8 cellular contexts compared by ENCODE assay signal in genomic region chr6:108556864-108557493, GRCh38. TPM values are rescaled to one million over a fixed set of nuclear protein-coding genes. Genes with fewer than 3 reads are reported as not detected.
DNase-seq lines count a peak whose midpoint lies in the region; ATAC-seq, FAIRE-seq and TF ChIP-seq lines count a peak whose summit lies in the region.

No MANE protein-coding gene starts in this region.

- peak overlapping the region; percentile 95 to 98; a peak in 5 of 6 replicates for H3K27ac ChIP-seq in A549

- no peak for TF ChIP-seq RAD21 in A549 (conservative IDR thresholded peaks at IDR 0.05 in 1 of 2, IDR thresholded peaks at IDR 0.05 in 1 of 2)

- CTCF ChIA-PET in A549 (lab: Yijun Ruan, JAX) (interaction anchor here (1.6 to 2.0 kb wide), 2 partner anchors 15 to 516 kb away, joined by 5 to 9 read pairs; no protein-coding TSS in a partner anchor), MCF 10A (lab: Yijun Ruan, JAX) (interaction anchor here (0.5 to 4.4 kb wide), 9 partner anchors 13 to 560 kb away, joined by 3 to 25 read pairs (median 4); no protein-coding TSS in a partner anchor)

- no peak for TF ChIP-seq EP300 in A549 (IDR thresholded peaks at IDR 0.05)

- H3K36me3 Mint-ChIP-seq in HFFc6 (ENCODE audit: low read depth) (peaks cover 4% of the 10 kb centered on the region; the same call in 1 of the 2 replicates), MCF 10A (ENCODE audit: insufficient read depth, unreplicated experiment) (peaks cover 12% of the 10 kb centered on the region), mesothelial cell of epicardium (no peaks in the 10 kb centered on the region)

- 91% methylated on average over 11 of the region's 16 CpGs for WGBS in A549 (ENCODE audit: missing lambda C conversion rate)

- peak overlapping the region; percentile 95 for H3K4me3 ChIP-seq in A549

- H3K4me3 Mint-ChIP-seq in HFFc6: peak overlapping the region; percentile 96
- H3K4me3 Mint-ChIP-seq in MCF 10A (ENCODE audit: unreplicated experiment): peak overlapping the region; percentile 90
- H3K4me3 Mint-ChIP-seq in mesothelial cell of epicardium: peak overlapping the region; percentile 72

- H3K4me1 ChIP-seq in A549: peaks cover 7% of the 10 kb centered on the region; the same call in 1 of the 3 replicates

- no peaks in the 10 kb centered on the region for H3K9me3 ChIP-seq in A549

- H3K9me3 Mint-ChIP-seq in HFFc6: no peaks in the 10 kb centered on the region
- no peaks in the 10 kb centered on the region for H3K9me3 Mint-ChIP-seq in MCF 10A (ENCODE audit: unreplicated experiment)
- no peaks in the 10 kb centered on the region for H3K9me3 Mint-ChIP-seq in mesothelial cell of epicardium

- POLR2A ChIA-PET in A549 (lab: Yijun Ruan, JAX) (no interaction called here), MCF 10A (lab: Yijun Ruan, JAX) (interaction anchor here (0.9 to 8.5 kb wide), 18 partner anchors 9 to 538 kb away, joined by 3 to 164 read pairs (median 10); partner anchors contain the start of genes ARMC2, CEP57L1, SESN1 and SNX3)

- BruUV-seq in MCF 10A (replicated peaks; lab: Mats Ljungman, UMichigan): no TSS peak

- FAIRE-seq in A549 (lab: Jason Lieb, UNC) (no peak), frontal cortex (lab: Jason Lieb, UNC) (no peak)

- TF ChIP-seq CTCF in A549 (IDR thresholded peaks at IDR 0.05) (no peak), HFFc6 (IDR thresholded peaks at IDR 0.05) (no peak), MCF 10A (IDR thresholded peaks at IDR 0.05; ENCODE audit: unreplicated experiment) (no peak), mesothelial cell of epicardium (IDR thresholded peaks at IDR 0.05; ENCODE audit: unreplicated experiment) (no peak)

- ATAC-seq in A549: no peak
- ATAC-seq in HG03442 (IDR thresholded peaks at IDR 0.05; ENCODE audit: unreplicated experiment): no peak

- intact Hi-C loops in MCF 10A (cut with micrococcal nuclease): no loop called here

- peak overlapping the region; percentile 83 for H3K4me2 ChIP-seq in A549

- H3K27me3 Mint-ChIP-seq in HFFc6 (ENCODE audit: insufficient read depth) (peaks cover 11% of the 10 kb centered on the region), MCF 10A (ENCODE audit: insufficient read depth, unreplicated experiment) (no peaks in the 10 kb centered on the region), mesothelial cell of epicardium (ENCODE audit: low read depth) (no peaks in the 10 kb centered on the region)

- H3K27ac Mint-ChIP-seq in HFFc6: peak overlapping the region; percentile 82
- H3K27ac Mint-ChIP-seq in MCF 10A (ENCODE audit: low read depth, unreplicated experiment): peak overlapping the region; percentile 91
- H3K27ac Mint-ChIP-seq in mesothelial cell of epicardium: peak overlapping the region; percentile 95

- H3K4me1 Mint-ChIP-seq in HFFc6 (ENCODE audit: low read depth) (peaks cover 22% of the 10 kb centered on the region), MCF 10A (ENCODE audit: insufficient read depth, unreplicated experiment) (peaks cover 28% of the 10 kb centered on the region), mesothelial cell of epicardium (peaks cover 18% of the 10 kb centered on the region)

- DNase-seq in A549 (ENCODE audit: low read depth in 1 of 2, low spot score in 1 of 2) (no peak), HFFc6 (peak; percentile 73), MCF 10A (ENCODE audit: unreplicated experiment) (no peak), mesothelial cell of epicardium (ENCODE audit: low spot score in 2 of 2, unreplicated experiment in 2 of 2) (peak in 1 of 2 experiments; percentile 46), activated gamma-delta T cell (lab: John Stamatoyannopoulos, UW) (no peak), frontal cortex (ENCODE audit: low spot score in 2 of 2) (no peak)
- no peak for DNase-seq in effector CD8-positive, alpha-beta T cell (lab: John Stamatoyannopoulos, UW)

- TF ChIP-seq POLR2A in A549 (IDR thresholded peaks at IDR 0.05; ENCODE audit: low read length): no peak

TF ChIP-seq in A549, 52 proteins besides CTCF, POLR2A, EP300 and RAD21:
- TF ChIP-seq JUN (IDR thresholded peaks at IDR 0.05) (no peak), MYC (IDR thresholded peaks at IDR 0.05; ENCODE audit: borderline replicate concordance, low read length) (no peak), KDM1A (IDR thresholded peaks at IDR 0.05; ENCODE audit: low read depth) (no peak), PBX3 (IDR thresholded peaks at IDR 0.05) (no peak), CHD2 (IDR thresholded peaks at IDR 0.05; ENCODE audit: low read length, partially characterized antibody) (no peak), ELK1 (IDR thresholded peaks at IDR 0.05; ENCODE audit: low read depth, low read length) (no peak), EHMT2 (IDR thresholded peaks at IDR 0.05; ENCODE audit: low read depth) (no peak), ZC3H11A (IDR thresholded peaks at IDR 0.05) (no peak), NR3C1 (IDR thresholded peaks at IDR 0.05) (no peak), ESRRA (IDR thresholded peaks at IDR 0.05; ENCODE audit: borderline replicate concordance, low read length) (no peak), HDAC2 (IDR thresholded peaks at IDR 0.05) (no peak), RFX5 (IDR thresholded peaks at IDR 0.05) (no peak), HOXB5 (CRISPR knock-in tag; IDR thresholded peaks at IDR 0.05) (no peak), RCOR1 (IDR thresholded peaks at IDR 0.05; ENCODE audit: low read depth, low read length) (no peak), HOXA7 (CRISPR knock-in tag; IDR thresholded peaks at IDR 0.05) (no peak), KDM5A (IDR thresholded peaks at IDR 0.05) (no peak), HEYL (CRISPR knock-in tag; IDR thresholded peaks at IDR 0.05) (no peak), POLR2AphosphoS2 (conservative IDR thresholded peaks at IDR 0.05; ENCODE audit: low read length) (no peak), FOSL2 (IDR thresholded peaks at IDR 0.05) (no peak), FOSL2 (CRISPR knock-in tag; IDR thresholded peaks at IDR 0.05) (no peak), ZSCAN20 (CRISPR knock-in tag; IDR thresholded peaks at IDR 0.05) (no peak)
TF ChIP-seq in A549: peak in this region for 0.

RNA-seq across cellular contexts. Expression of gene FOXO3, which starts 3.7 kb away (rescaled TPM):
- polyA plus RNA-seq in A549 (2011; rRNA removed) (7.5 and 10.0 TPM in 2 replicates), A549 (2017; fragmentation: RNase III; extraction: RNeasy Plus Mini Kit Qiagen cat#74134 plus additional on column Dnase treatment) (4.2 to 4.8 TPM (median 4.6 TPM) in 3 replicates)
- 3.5 and 5.0 TPM in 2 replicates for polyA plus RNA-seq in A549 (2012; cell fraction: cytosol; rRNA removed)
- polyA plus RNA-seq in A549 (2012; cell fraction: nucleus; rRNA removed): 3.4 and 3.7 TPM in 2 replicates
- polyA minus RNA-seq in A549 (2011; rRNA and poly(A)+ RNA removed): 37.0 and 42.7 TPM in 2 replicates
- total RNA-seq in HFFc6 (2021; fragmentation: NEBNext Ultra II Directional; extraction: Animal tissue kit (Norgen Biotek cat#: 25700)): 10 to 100 TPM; 21.1 to 28.9 (median 24.2) TPM
- total RNA-seq in MCF 10A (2022) (51.9 and 53.0 TPM in 2 replicates), mesothelial cell of epicardium (56.6 to 58.3 TPM (median 57.9 TPM) in 3 replicates), frontal cortex (40.4 TPM)
